In genomic region chr9:132241840-132242620, GRCh38 we compare ENCODE assay signal across 8 cellular contexts.
A peak's percentile ranks its signal among the peaks of the same experiment; 100 is the strongest.
DNase-seq lines count a peak whose midpoint lies in the region; ATAC-seq, FAIRE-seq and TF ChIP-seq lines count a peak whose summit lies in the region.

No MANE protein-coding gene starts in this region.

- no peaks in the 10 kb centered on the region for H3K9me3 ChIP-seq in CD4-positive, CD25-positive, alpha-beta regulatory T cell (ENCODE audit: control insufficient read depth in 2 of 2, low read length in 2 of 2)
- no peaks in the 10 kb centered on the region for H3K9me3 ChIP-seq in HEK293 (ENCODE audit: control insufficient read depth, insufficient read depth, low read depth, low read length)
- no peaks in the 10 kb centered on the region for H3K9me3 ChIP-seq in SU-DHL-6 (ENCODE audit: insufficient read depth, low read length)
- no peaks in the 10 kb centered on the region for H3K9me3 ChIP-seq in stomach smooth muscle (ENCODE audit: control insufficient read depth in 2 of 2, low read length in 2 of 2)

- H3K9me3 Mint-ChIP-seq in CD4-positive, CD25-positive, alpha-beta regulatory T cell, result peaks cover 0 to 1% (median 0%) of the 10 kb centered on the region in 7 donors
- no peaks in the 10 kb centered on the region for H3K9me3 Mint-ChIP-seq in memory B cell

- H3K4me1 ChIP-seq in CD4-positive, CD25-positive, alpha-beta regulatory T cell (ENCODE audit: control insufficient read depth, insufficient read depth, low read length, poor library complexity, severe bottlenecking), result peaks cover 22% of the 10 kb centered on the region
- H3K4me1 ChIP-seq in HEK293 (ENCODE audit: control insufficient read depth, insufficient read depth, low read length) (peaks cover 2% of the 10 kb centered on the region; the same call in 1 of the 2 replicates), stomach smooth muscle (ENCODE audit: control insufficient read depth, insufficient read depth, low read length) (peaks cover 12% of the 10 kb centered on the region)

- no peaks in the 10 kb centered on the region for H3K9me2 ChIP-seq in SU-DHL-6 (replicated peaks; ENCODE audit: insufficient read depth, low read length)

- DNase-seq in CD4-positive, CD25-positive, alpha-beta regulatory T cell, result peak; percentile 46 to 75 (median 48)
- DNase-seq in cardiac fibroblast (ENCODE audit: low read depth in 2 of 2) (peak in 1 of 2 donors; percentile 25), memory B cell (ENCODE audit: low spot score in 2 of 2) (peak in 1 of 2 donors; percentile 63), AML-193 (lab: John Stamatoyannopoulos, UW) (no peak), D721Med (ENCODE audit: insufficient read length, low spot score) (no peak)

- peak overlapping the region; percentile 45 for H2AFZ ChIP-seq in SU-DHL-6 (ENCODE audit: low read depth, low read length, severe bottlenecking)

- no peaks in the 10 kb centered on the region for H3K36me3 ChIP-seq in CD4-positive, CD25-positive, alpha-beta regulatory T cell (ENCODE audit: control insufficient read depth, insufficient read depth, low read length)
- H3K36me3 ChIP-seq in HEK293 (ENCODE audit: control insufficient read depth in 2 of 2, insufficient read depth in 1 of 2, low read length in 2 of 2), result no peaks in the 10 kb centered on the region
- no peaks in the 10 kb centered on the region for H3K36me3 ChIP-seq in SU-DHL-6 (ENCODE audit: low read length)
- no peaks in the 10 kb centered on the region for H3K36me3 ChIP-seq in stomach smooth muscle (ENCODE audit: control insufficient read depth in 2 of 2, insufficient read depth in 2 of 2, low read length in 2 of 2)

- H3K27ac ChIP-seq in CD4-positive, CD25-positive, alpha-beta regulatory T cell (ENCODE audit: insufficient read depth, low read length, poor library complexity, severe bottlenecking), result peak overlapping the region; percentile 60
- H3K27ac ChIP-seq in HEK293 (ENCODE audit: extremely low read depth, low read depth, low read length) (peak overlapping the region; percentile 49; the same call in 1 of the 2 replicates), SU-DHL-6 (ENCODE audit: low read depth, low read length) (no peak overlapping the region), stomach smooth muscle (ENCODE audit: low read length) (no peak overlapping the region)

- no peak for FAIRE-seq in D721Med (lab: Jason Lieb, UNC)

- peaks cover 0 to 21% (median 4%) of the 10 kb centered on the region in 4 donors for H3K4me1 Mint-ChIP-seq in CD4-positive, CD25-positive, alpha-beta regulatory T cell
- H3K4me1 Mint-ChIP-seq in memory B cell, result peaks cover 12% of the 10 kb centered on the region

- no peaks in the 10 kb centered on the region for H3K36me3 Mint-ChIP-seq in CD4-positive, CD25-positive, alpha-beta regulatory T cell
- no peaks in the 10 kb centered on the region for H3K36me3 Mint-ChIP-seq in memory B cell

- H4K20me1 ChIP-seq in SU-DHL-6 (ENCODE audit: low read depth, low read length), result no peaks in the 10 kb centered on the region

- H3K27me3 Mint-ChIP-seq in CD4-positive, CD25-positive, alpha-beta regulatory T cell, result peaks cover 17% of the 10 kb centered on the region
- H3K27me3 Mint-ChIP-seq in memory B cell, result peaks cover 2% of the 10 kb centered on the region

- H3F3A ChIP-seq in SU-DHL-6 (ENCODE audit: insufficient read depth), result no peaks in the 10 kb centered on the region

- no peak for ATAC-seq in CD4-positive, CD25-positive, alpha-beta regulatory T cell (ENCODE audit: low read depth in 2 of 2)
- ATAC-seq in memory B cell (ENCODE audit: low read depth), result peak; percentile 14

- CTCF ChIA-PET in HEK293 (lab: Yijun Ruan, JAX), result interaction anchor here (0.6 to 9.9 kb wide), 9 partner anchors 9 to 479 kb away, joined by 3 to 382 read pairs (median 3); partner anchors contain the start of gene NTNG2

- TF ChIP-seq CTCF in HEK293 (tag by site-specific recombination; IDR thresholded peaks at IDR 0.05) (no peak), SU-DHL-6 (IDR thresholded peaks at IDR 0.05; ENCODE audit: insufficient read depth, low read length, poor library complexity, severe bottlenecking) (no peak), cardiac fibroblast (IDR thresholded peaks at IDR 0.05; ENCODE audit: low read depth, low read length) (no peak), D721Med (IDR thresholded peaks at IDR 0.05; ENCODE audit: insufficient read depth, missing control alignments) (no peak)

- POLR2A ChIA-PET in HEK293 (lab: Yijun Ruan, JAX), result interaction anchor here (0.6 to 1.4 kb wide), 7 partner anchors 16 to 483 kb away, joined by 3 to 5 read pairs (median 3); no protein-coding TSS in a partner anchor

- H3K27ac Mint-ChIP-seq in CD4-positive, CD25-positive, alpha-beta regulatory T cell, result peak overlapping the region; percentile 62 to 90 (median 89)
- peak overlapping the region; percentile 76 for H3K27ac Mint-ChIP-seq in memory B cell

- H3K79me2 ChIP-seq in SU-DHL-6 (ENCODE audit: insufficient read depth, low read length), result no peaks in the 10 kb centered on the region

- peak overlapping the region; percentile 57 for H3K4me2 ChIP-seq in SU-DHL-6 (ENCODE audit: low read depth, low read length, poor library complexity, severe bottlenecking)

- H3K9ac ChIP-seq in SU-DHL-6 (ENCODE audit: low read length), result peak overlapping the region; percentile 47
- H3K9ac ChIP-seq in stomach smooth muscle (ENCODE audit: low read length in 2 of 2), result peak overlapping the region; percentile 51 to 53

- no peaks in the 10 kb centered on the region for H3K27me3 ChIP-seq in CD4-positive, CD25-positive, alpha-beta regulatory T cell (ENCODE audit: control insufficient read depth, insufficient read depth, low read length)
- H3K27me3 ChIP-seq in SU-DHL-6 (ENCODE audit: low read length), result no peaks in the 10 kb centered on the region
- peaks cover 6% of the 10 kb centered on the region in 2 donors for H3K27me3 ChIP-seq in stomach smooth muscle (ENCODE audit: control insufficient read depth in 1 of 2, insufficient read depth in 2 of 2, low read length in 2 of 2)

- H3K4me3 ChIP-seq in CD4-positive, CD25-positive, alpha-beta regulatory T cell (ENCODE audit: low read depth, low read length), result peak overlapping the region; percentile 48
- H3K4me3 ChIP-seq in HEK293 (ENCODE audit: low read depth, low read length) (peak overlapping the region; percentile 50), SU-DHL-6 (ENCODE audit: insufficient read depth, low read length, poor library complexity, severe bottlenecking) (peak overlapping the region; percentile 53), cardiac fibroblast (replicated peaks in 1 of 2; ENCODE audit: low read depth in 2 of 2, low read length in 2 of 2) (peak overlapping the region; percentile 57 to 58), stomach smooth muscle (ENCODE audit: low read length in 2 of 2) (peak overlapping the region; percentile 76 to 79)

- peak overlapping the region; percentile 91 to 96 (median 94) for H3K4me3 Mint-ChIP-seq in CD4-positive, CD25-positive, alpha-beta regulatory T cell
- peak overlapping the region; percentile 89 for H3K4me3 Mint-ChIP-seq in memory B cell

TF ChIP-seq in HEK293, 187 proteins besides CTCF, POLR2A, EP300 and RAD21 (continues in another document):
- TF ChIP-seq EGR2 (tag by site-specific recombination; IDR thresholded peaks at IDR 0.05; ENCODE audit: low read depth) (peak; percentile 67; the same call in 1 of the 2 replicates), KLF8 (tag by site-specific recombination; IDR thresholded peaks at IDR 0.05) (peak; percentile 37; the same call in 1 of the 2 replicates), PRDM10 (tag by site-specific recombination; IDR thresholded peaks at IDR 0.05) (no peak), GLIS2 (tag by site-specific recombination; IDR thresholded peaks at IDR 0.05) (peak; percentile 60), ZNF423 (tag by site-specific recombination; IDR thresholded peaks at IDR 0.05) (peak; percentile 12; the same call in 1 of the 2 replicates), ZBTB26 (tag by site-specific recombination; optimal IDR thresholded peaks at IDR 0.05) (peak; percentile 84), ZNF843 (tag by site-specific recombination; IDR thresholded peaks at IDR 0.05) (0 out of 2 replicates have a peak, but pooled peaks have one; percentile 2), ZNF335 (tag by site-specific recombination; conservative IDR thresholded peaks at IDR 0.05) (peak; percentile 95), ZEB2 (tag by site-specific recombination; IDR thresholded peaks at IDR 0.05) (peak; percentile 41), GLI4 (tag by site-specific recombination; IDR thresholded peaks at IDR 0.05) (no peak)

Comparison
In these comparisons a context has a peak if more than half of its experiments do, and no peak if none do; other contexts are left out.
1. DNase-seq: peak in CD4-positive, CD25-positive, alpha-beta regulatory T cell (3 of 3); none in AML-193 (0 of 2) and D721Med (single experiment).
2. H3K27ac ChIP-seq: peak in CD4-positive, CD25-positive, alpha-beta regulatory T cell (single experiment) and HEK293 (single experiment); none in SU-DHL-6 (single experiment) and stomach smooth muscle (single experiment).
3. Peak in every context shown above with its lines, with median percentiles within 50 percentile points of each other: H3K4me3 ChIP-seq.